17 cellular contexts compared by ENCODE assay signal in the genomic region with DNA sequence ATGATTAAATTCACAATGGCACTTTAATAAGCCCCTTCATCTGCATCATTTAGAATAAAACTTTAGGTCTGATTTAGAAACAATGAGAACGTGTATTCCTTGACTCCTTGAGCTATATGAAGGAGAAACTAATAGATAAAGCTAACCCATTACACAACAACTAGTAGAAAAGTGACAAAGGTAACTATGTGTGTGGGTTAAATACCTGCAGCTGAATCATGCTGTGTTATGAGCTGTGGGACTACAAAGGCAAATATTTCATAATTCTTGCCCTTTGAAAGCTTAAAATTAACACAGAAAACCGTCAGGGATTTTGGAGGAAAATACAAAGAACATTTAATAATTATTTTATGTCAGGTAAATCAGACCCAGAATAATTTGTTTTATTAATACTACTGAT. TPM values are rescaled to one million over a fixed set of nuclear protein-coding genes. Genes with fewer than 3 reads are reported as not detected.
DNase-seq lines count a peak whose midpoint lies in the region; ATAC-seq and TF ChIP-seq lines count a peak whose summit lies in the region.
"Had no signal": no experiment of that assay in that cellular context is flagged by ENCODE, and none has a peak within 500 bp of the region (broad histone marks: within the 10 kb centered on the region; RNA-seq: fewer than 3 reads in every experiment).

No MANE protein-coding gene starts in this region.

- intact Hi-C loops in thyroid gland (cut with DNase I), result no loop called here
- intact Hi-C loops in activated CD4-positive, alpha-beta T cell treated with anti-CD3 and anti-CD28 coated beads, Interleukin-2, amount 10 ng/mL, durations not matched to agents 24 days and 14 days (cut with micrococcal nuclease), result no loop called here

- H3K27ac Mint-ChIP-seq in activated CD8-positive, alpha-beta T cell treated with anti-CD3 and anti-CD28 coated beads, Interleukin-2, amount 10 ng/mL, durations not matched to agents 7 days and 5 days, result no peak overlapping the region
- no peak overlapping the region for H3K27ac Mint-ChIP-seq in activated CD4-positive, alpha-beta T cell treated with anti-CD3 and anti-CD28 coated beads, Interleukin-2, amount 10 ng/mL, durations not matched to agents 24 days and 14 days

- H3K36me3 ChIP-seq in SK-N-SH (replicated peaks in 1 of 2; ENCODE audit: control insufficient read depth in 1 of 2, insufficient read depth in 2 of 2, low read length in 1 of 2), result no peaks in the 10 kb centered on the region
- H3K36me3 ChIP-seq in hepatocyte (replicated peaks; ENCODE audit: insufficient read depth, low read depth), result no peaks in the 10 kb centered on the region
- no peaks in the 10 kb centered on the region for H3K36me3 ChIP-seq in thyroid gland
- H3K36me3 ChIP-seq: gastroesophageal sphincter, MG63, sigmoid colon had no signal

- H3K9me3 ChIP-seq in SK-N-SH, result no peaks in the 10 kb centered on the region
- H3K9me3 ChIP-seq in hepatocyte (ENCODE audit: low read depth), result no peaks in the 10 kb centered on the region
- H3K9me3 ChIP-seq in thyroid gland, result no peaks in the 10 kb centered on the region
- H3K9me3 ChIP-seq: gastroesophageal sphincter, MG63, sigmoid colon had no signal

- H3K27me3 ChIP-seq in SK-N-SH (ENCODE audit: insufficient read depth) (peaks cover 5% of the 10 kb centered on the region; the same call in 1 of the 2 replicates), hepatocyte (no peaks in the 10 kb centered on the region), thyroid gland (no peaks in the 10 kb centered on the region)
- H3K27me3 ChIP-seq: gastroesophageal sphincter, MG63, sigmoid colon had no signal

- no peak for TF ChIP-seq POLR2A in thyroid gland (IDR thresholded peaks at IDR 0.05)

- H3K4me3 Mint-ChIP-seq in activated CD8-positive, alpha-beta T cell treated with anti-CD3 and anti-CD28 coated beads, Interleukin-2, amount 10 ng/mL, durations not matched to agents 7 days and 5 days, result peak overlapping the region; percentile 31
- H3K4me3 Mint-ChIP-seq in activated CD4-positive, alpha-beta T cell treated with anti-CD3 and anti-CD28 coated beads, Interleukin-2, amount 10 ng/mL, durations not matched to agents 24 days and 14 days, result no peak overlapping the region

- peaks cover 11% of the 10 kb centered on the region for H3K4me1 Mint-ChIP-seq in activated CD8-positive, alpha-beta T cell treated with anti-CD3 and anti-CD28 coated beads, Interleukin-2, amount 10 ng/mL, durations not matched to agents 7 days and 5 days (ENCODE audit: low read depth)
- H3K4me1 Mint-ChIP-seq in activated CD4-positive, alpha-beta T cell treated with anti-CD3 and anti-CD28 coated beads, Interleukin-2, amount 10 ng/mL, durations not matched to agents 24 days and 14 days, result peaks cover 8% of the 10 kb centered on the region

- H3K4me1 ChIP-seq in SK-N-SH (ENCODE audit: control insufficient read depth in 1 of 2, insufficient read depth in 2 of 2, low read depth in 1 of 2, low read length in 1 of 2), result no peaks in the 10 kb centered on the region; a peak in 1 of 4 replicates
- no peaks in the 10 kb centered on the region for H3K4me1 ChIP-seq in hepatocyte (ENCODE audit: insufficient read depth)
- H3K4me1 ChIP-seq in thyroid gland, result no peaks in the 10 kb centered on the region

- H3K79me2 ChIP-seq in SK-N-SH (ENCODE audit: insufficient read depth) (no peaks in the 10 kb centered on the region), hepatocyte (peaks cover 11% of the 10 kb centered on the region)

- POLR2A ChIA-PET in SK-N-SH (lab: Yijun Ruan, JAX), result interaction anchor here (0.5 kb wide), 1 partner anchor 1213 kb away, joined by 3 read pairs; no protein-coding TSS in a partner anchor
- POLR2A ChIA-PET in activated CD8-positive, alpha-beta T cell treated with anti-CD3 and anti-CD28 coated beads, Interleukin-2, amount 10 ng/mL, durations not matched to agents 7 days and 5 days (lab: Charles Lee), result no interaction called here

- CTCF ChIA-PET in SK-N-SH (lab: Yijun Ruan, JAX), result interaction anchor here (4.5 kb wide), 1 partner anchor 15 kb away, joined by 24 read pairs; no protein-coding TSS in a partner anchor
- CTCF ChIA-PET in activated CD8-positive, alpha-beta T cell treated with anti-CD3 and anti-CD28 coated beads, Interleukin-2, amount 10 ng/mL, durations not matched to agents 7 days and 5 days (lab: Charles Lee), result no interaction called here

- TF ChIP-seq EP300 in SK-N-SH (IDR thresholded peaks at IDR 0.05; ENCODE audit: borderline replicate concordance in 1 of 2, low read depth in 1 of 2, low read length in 1 of 2), result no peak

- ATAC-seq in SK-N-SH treated with all-trans-retinoic acid at 6 μM for 48 hours, result no peak
- ATAC-seq in activated CD8-positive, alpha-beta T cell treated with anti-CD3 and anti-CD28 coated beads, Interleukin-2, amount 10 ng/mL, durations not matched to agents 7 days and 5 days, result no peak
- ATAC-seq: gastroesophageal sphincter had no signal

- 0 out of 2 replicates have a peak overlapping the region, but pooled peaks have one; percentile 1 for H2AFZ ChIP-seq in SK-N-SH (ENCODE audit: low read depth)
- H2AFZ ChIP-seq in hepatocyte, result no peak overlapping the region

- H3F3A ChIP-seq in SK-N-SH (replicated peaks; ENCODE audit: insufficient read depth), result peaks cover 4% of the 10 kb centered on the region

- H3K9me2 ChIP-seq in SK-N-SH, result no peaks in the 10 kb centered on the region
- H3K9me2 ChIP-seq in hepatocyte (replicated peaks; ENCODE audit: insufficient read depth), result no peaks in the 10 kb centered on the region

- DNase-seq in SK-N-SH (no peak), hepatocyte (ENCODE audit: low spot score) (no peak), putamen (ENCODE audit: low spot score) (peak; percentile 27), thyroid gland (no peak), GM03348 (ENCODE audit: low spot score) (no peak)
- DNase-seq in activated CD8-positive, alpha-beta T cell treated with anti-CD3 and anti-CD28 coated beads, Interleukin-2, amount 10 ng/mL, durations not matched to agents 7 days and 5 days, result no peak
- DNase-seq in activated CD4-positive, alpha-beta T cell treated with anti-CD3 and anti-CD28 coated beads, Interleukin-2, amount 10 ng/mL, durations not matched to agents 24 days and 14 days, result no peak
- DNase-seq: activated CD8-positive, alpha-beta memory T cell treated with anti-CD3 and anti-CD28 coated beads, Interleukin-2, amount 50 U/mL, for 4 hours; COR-L47; effector memory CD4-positive, alpha-beta T cell; SIG-M5; sigmoid colon had no signal

- H4K20me1 ChIP-seq in SK-N-SH (ENCODE audit: insufficient read depth) (no peaks in the 10 kb centered on the region), hepatocyte (ENCODE audit: insufficient read depth, poor library complexity, severe bottlenecking) (no peaks in the 10 kb centered on the region)

- no peak overlapping the region for H3K4me3 ChIP-seq in SK-N-SH (ENCODE audit: low read depth in 2 of 2, low read length in 1 of 2)
- no peak overlapping the region for H3K4me3 ChIP-seq in hepatocyte
- no peak overlapping the region for H3K4me3 ChIP-seq in thyroid gland (replicated peaks in 1 of 3)

- no peak overlapping the region for H3K4me2 ChIP-seq in SK-N-SH
- H3K4me2 ChIP-seq in hepatocyte, result peak overlapping the region; percentile 74

- no peak for TF ChIP-seq RAD21 in SK-N-SH (IDR thresholded peaks at IDR 0.05; ENCODE audit: low read length)

- no peaks in the 10 kb centered on the region for H3K36me3 Mint-ChIP-seq in activated CD8-positive, alpha-beta T cell treated with anti-CD3 and anti-CD28 coated beads, Interleukin-2, amount 10 ng/mL, durations not matched to agents 7 days and 5 days (ENCODE audit: low read depth)
- no peaks in the 10 kb centered on the region for H3K36me3 Mint-ChIP-seq in activated CD4-positive, alpha-beta T cell treated with anti-CD3 and anti-CD28 coated beads, Interleukin-2, amount 10 ng/mL, durations not matched to agents 24 days and 14 days (ENCODE audit: low read depth)

- 30% methylated on average over 2 of the region's 2 CpGs for WGBS in SK-N-SH (ENCODE audit: low lambda C conversion rate)
- 42% methylated on average over 2 of the region's 2 CpGs for WGBS in hepatocyte (ENCODE audit: low lambda C conversion rate, missing lambda C conversion rate)
- 87 to 92% methylated on average over 2 of the region's 2 CpGs for WGBS in thyroid gland, 2 donors

- peaks cover 15% of the 10 kb centered on the region for H3K27me3 Mint-ChIP-seq in activated CD8-positive, alpha-beta T cell treated with anti-CD3 and anti-CD28 coated beads, Interleukin-2, amount 10 ng/mL, durations not matched to agents 7 days and 5 days (ENCODE audit: low read depth)
- peaks cover 21% of the 10 kb centered on the region for H3K27me3 Mint-ChIP-seq in activated CD4-positive, alpha-beta T cell treated with anti-CD3 and anti-CD28 coated beads, Interleukin-2, amount 10 ng/mL, durations not matched to agents 24 days and 14 days

- no peak overlapping the region for H3K27ac ChIP-seq in SK-N-SH (ENCODE audit: low read depth in 2 of 2, low read length in 1 of 2)
- H3K27ac ChIP-seq in hepatocyte, result peak overlapping the region; percentile 88
- H3K27ac ChIP-seq in thyroid gland, result no peak overlapping the region
- H3K27ac ChIP-seq: 22Rv1, gastroesophageal sphincter, sigmoid colon had no signal

- H3K9me3 Mint-ChIP-seq in activated CD8-positive, alpha-beta T cell treated with anti-CD3 and anti-CD28 coated beads, Interleukin-2, amount 10 ng/mL, durations not matched to agents 7 days and 5 days (ENCODE audit: insufficient read depth), result no peaks in the 10 kb centered on the region
- H3K9me3 Mint-ChIP-seq in activated CD4-positive, alpha-beta T cell treated with anti-CD3 and anti-CD28 coated beads, Interleukin-2, amount 10 ng/mL, durations not matched to agents 24 days and 14 days, result no peaks in the 10 kb centered on the region

- no peak overlapping the region for H3K9ac ChIP-seq in SK-N-SH

- TF ChIP-seq CTCF in SK-N-SH (IDR thresholded peaks at IDR 0.05) (no peak), hepatocyte (IDR thresholded peaks at IDR 0.05; ENCODE audit: poor library complexity) (no peak), thyroid gland (IDR thresholded peaks at IDR 0.05) (no peak)

TF ChIP-seq in SK-N-SH, 30 proteins besides CTCF, POLR2A, EP300 and RAD21 (continues in another document):
- TF ChIP-seq YY1 (IDR thresholded peaks at IDR 0.05; ENCODE audit: low read depth) (no peak), EZH2phosphoT487 (IDR thresholded peaks at IDR 0.05; ENCODE audit: borderline replicate concordance, low read depth) (no peak)

TF ChIP-seq in SK-N-SH treated with all-trans-retinoic acid at 6 μM for 48 hours, 23 proteins besides CTCF, POLR2A, EP300 and RAD21 (continues in another document):
- no peak for TF ChIP-seq BACH2 (CRISPR knock-in tag; IDR thresholded peaks at IDR 0.05; ENCODE audit: borderline replicate concordance)

RNA-seq across cellular contexts. Expression of a gene that starts 0.9 kb away (rescaled TPM):
- 0.13 and 0.16 TPM in 2 replicates for polyA plus RNA-seq in SK-N-SH (2012; rRNA removed)
- polyA plus RNA-seq in SK-N-SH (2012; cell fraction: cytosol; rRNA removed), result 0.08 and 0.17 TPM in 2 replicates
- 0.02 and 0.54 TPM in 2 replicates for polyA plus RNA-seq in SK-N-SH (2012; cell fraction: nucleus; rRNA removed)
- total RNA-seq in activated CD8-positive, alpha-beta T cell treated with anti-CD3 and anti-CD28 coated beads, Interleukin-2, amount 10 ng/mL, durations not matched to agents 7 days and 5 days, result not detected
- 16.1 and 16.3 TPM in 2 replicates for total RNA-seq in hepatocyte
- 12.2 and 12.5 TPM in 2 replicates for polyA plus RNA-seq in hepatocyte
- total RNA-seq in thyroid gland, result under 1 TPM in 2 of 4 donors, not detected in 2; 0.22 to 0.81 TPM
- not detected in 2 replicates for total RNA-seq in activated CD4-positive, alpha-beta T cell treated with anti-CD3 and anti-CD28 coated beads, Interleukin-2, amount 10 ng/mL, durations not matched to agents 24 days and 14 days
- total RNA-seq: gastroesophageal sphincter, kidney epithelial cell had no signal
